Comparison of ENCODE assay signal across 12 cellular contexts in genomic region chr3:14959358-14959943, GRCh38. TPM values are rescaled to one million over a fixed set of nuclear protein-coding genes. Genes with fewer than 3 reads are reported as not detected.
A peak's percentile ranks its signal among the peaks of the same experiment; 100 is the strongest.
DNase-seq lines count a peak whose midpoint lies in the region; ATAC-seq, FAIRE-seq and TF ChIP-seq lines count a peak whose summit lies in the region.
"Had no signal": no experiment of that assay in that cellular context is flagged by ENCODE, and none has a peak within 500 bp of the region (broad histone marks: within the 10 kb centered on the region; RNA-seq: fewer than 3 reads in every experiment).

No MANE protein-coding gene starts in this region.

- H3K36me3 ChIP-seq in CD8-positive, alpha-beta T cell (ENCODE audit: insufficient read depth, low read length) = no peaks in the 10 kb centered on the region
- H3K36me3 ChIP-seq in MM.1S (replicated peaks; ENCODE audit: insufficient read depth, low read length) = 0 out of 2 replicates have a peak, but pooled peaks cover 7% of the 10 kb centered on the region

- H3K4me1 ChIP-seq in CD8-positive, alpha-beta T cell (ENCODE audit: insufficient read depth, low read length) = peaks cover 15% of the 10 kb centered on the region
- H3K4me1 ChIP-seq in MM.1S (ENCODE audit: low read length) = peaks cover 15% of the 10 kb centered on the region; the same call in 1 of the 2 replicates

- peaks cover 54% of the 10 kb centered on the region for H3K4me1 Mint-ChIP-seq in CD8-positive, alpha-beta T cell (ENCODE audit: low read depth)

- no peaks in the 10 kb centered on the region for H3K9me2 ChIP-seq in MM.1S (replicated peaks; ENCODE audit: insufficient read depth, low read length)

- H3K27me3 ChIP-seq in CD8-positive, alpha-beta T cell (ENCODE audit: insufficient read depth, low read length) = no peaks in the 10 kb centered on the region
- no peaks in the 10 kb centered on the region for H3K27me3 ChIP-seq in MM.1S (replicated peaks; ENCODE audit: insufficient read depth, low read length)

- no peaks in the 10 kb centered on the region for H3K9me3 Mint-ChIP-seq in CD8-positive, alpha-beta T cell

- POLR2A ChIA-PET in CD8-positive, alpha-beta T cell (lab: Charles Lee) = interaction anchor here (1.0 kb wide), 1 partner anchor 70 kb away, joined by 4 read pairs; no protein-coding TSS in a partner anchor

- intact Hi-C loops in CD8-positive, alpha-beta T cell (cut with DNase I, micrococcal nuclease) = no loop called here

- H3K27me3 Mint-ChIP-seq in CD8-positive, alpha-beta T cell (ENCODE audit: low read depth) = no peaks in the 10 kb centered on the region

- peaks cover 9% of the 10 kb centered on the region; the same call in 1 of the 2 replicates for H3F3A ChIP-seq in MM.1S (ENCODE audit: insufficient read depth, low read length)

- TF ChIP-seq CTCF in CD8-positive, alpha-beta T cell (IDR thresholded peaks at IDR 0.05) = no peak
- TF ChIP-seq CTCF in MM.1S (IDR thresholded peaks at IDR 0.05; ENCODE audit: low read length) = no peak

- no peak for DNase-seq in CD8-positive, alpha-beta T cell
- DNase-seq in GM19239 (ENCODE audit: insufficient read length, low spot score) (no peak), MM.1S (peak; percentile 43), iris pigment epithelial cell (ENCODE audit: low read depth) (peak; percentile 3), NCI-H2029 treated with DMSO at 0.1 percent for 48 hours (lab: John Stamatoyannopoulos, UW) (no peak), HK-2 (ENCODE audit: unreplicated experiment) (no peak), NCI-H748 (lab: John Stamatoyannopoulos, UW; ENCODE audit: unreplicated experiment) (no peak)
- DNase-seq in activated CD4-positive, alpha-beta T cell treated with anti-CD3 and anti-CD28 coated beads for 4 hours = no peak
- DNase-seq: COR-L47, erythroblast, kidney glomerular epithelial cell, MV-4-11 had no signal

- peak overlapping the region; percentile 16 for H3K4me3 ChIP-seq in CD8-positive, alpha-beta T cell (ENCODE audit: low read depth, low read length)
- peak overlapping the region; percentile 53 for H3K4me3 ChIP-seq in MM.1S (ENCODE audit: low read length)

- ATAC-seq in CD8-positive, alpha-beta T cell = peak; percentile 67

- no peaks in the 10 kb centered on the region for H3K9me3 ChIP-seq in CD8-positive, alpha-beta T cell (ENCODE audit: low read length)
- no peaks in the 10 kb centered on the region for H3K9me3 ChIP-seq in MM.1S (replicated peaks; ENCODE audit: insufficient read depth, low read length)

- peaks cover 35% of the 10 kb centered on the region for H3K36me3 Mint-ChIP-seq in CD8-positive, alpha-beta T cell

- peak overlapping the region; percentile 49; the same call in 1 of the 2 replicates for H3K9ac ChIP-seq in MM.1S (ENCODE audit: low read length)

- H3K79me2 ChIP-seq in MM.1S (ENCODE audit: low read length) = peaks cover 80% of the 10 kb centered on the region

- peak overlapping the region; percentile 26 for H3K27ac ChIP-seq in CD8-positive, alpha-beta T cell (ENCODE audit: low read depth, low read length)
- H3K27ac ChIP-seq in MM.1S (ENCODE audit: low read length) = peak overlapping the region; percentile 72

- peak overlapping the region; percentile 82 for H3K4me3 Mint-ChIP-seq in CD8-positive, alpha-beta T cell

- H3K27ac Mint-ChIP-seq in CD8-positive, alpha-beta T cell = peak overlapping the region; percentile 88

- peak overlapping the region; percentile 74 for H3K4me2 ChIP-seq in MM.1S (ENCODE audit: low read depth, low read length)

- CTCF ChIA-PET in CD8-positive, alpha-beta T cell (lab: Charles Lee) = no interaction called here

- H2AFZ ChIP-seq in MM.1S (ENCODE audit: low read length) = peak overlapping the region; percentile 62

- H4K20me1 ChIP-seq in MM.1S (ENCODE audit: insufficient read depth, low read length) = no peaks in the 10 kb centered on the region

- FAIRE-seq in GM19239 (lab: Jason Lieb, UNC) = peak; percentile 92

RNA-seq across cellular contexts. Expression of gene NR2C2, which starts 12.1 kb away (rescaled TPM):
- 10 to 100 TPM; 29.9 to 36.8 TPM for total RNA-seq in CD8-positive, alpha-beta T cell

Comparison
In these comparisons a context has a peak if more than half of its experiments do, and no peak if none do; other contexts are left out.
1. DNase-seq: peak in MM.1S (single experiment) and iris pigment epithelial cell (single experiment); none in CD8-positive, alpha-beta T cell (0 of 7), GM19239 (single experiment), NCI-H2029 treated with DMSO at 0.1 percent for 48 hours (single experiment), HK-2 (single experiment), NCI-H748 (single experiment) and activated CD4-positive, alpha-beta T cell treated with anti-CD3 and anti-CD28 coated beads for 4 hours (0 of 2).